ENCODE assay signal across 8 cellular contexts in genomic region chr1:206685256-206685748, GRCh38. TPM values are rescaled to one million over a fixed set of nuclear protein-coding genes. Genes with fewer than 3 reads are reported as not detected.
DNase-seq lines count a peak whose midpoint lies in the region; ATAC-seq lines count a peak whose summit lies in the region.

No MANE protein-coding gene starts in this region.

- H3K9me3 ChIP-seq in endocrine pancreas (ENCODE audit: control insufficient read depth, low read length) (no peaks in the 10 kb centered on the region), mucosa of stomach (ENCODE audit: control insufficient read depth, low read length) (no peaks in the 10 kb centered on the region), thymus (ENCODE audit: control insufficient read depth) (no peaks in the 10 kb centered on the region)

- H3K4me3 ChIP-seq in endocrine pancreas (ENCODE audit: control insufficient read depth, insufficient read depth, low read length) (peak overlapping the region; percentile 46), mucosa of stomach (ENCODE audit: low read length) (peak overlapping the region; percentile 62), thymus (ENCODE audit: low read length) (peak overlapping the region; percentile 95)

- ATAC-seq in HG03354 (IDR thresholded peaks at IDR 0.05; ENCODE audit: poor library complexity, severe bottlenecking, unreplicated experiment), result peak; percentile 33

- H3K9ac ChIP-seq in endocrine pancreas (ENCODE audit: control insufficient read depth, insufficient read depth, low read length) (peak overlapping the region; percentile 93), mucosa of stomach (ENCODE audit: low read length) (peak overlapping the region; percentile 92)

- under 1% methylated on average over 60 of the region's 60 CpGs for WGBS in thymus

- H3K4me1 ChIP-seq in endocrine pancreas (ENCODE audit: control insufficient read depth, insufficient read depth, low read length) (peaks cover 7% of the 10 kb centered on the region), mucosa of stomach (ENCODE audit: control insufficient read depth, insufficient read depth, low read length) (peaks cover 35% of the 10 kb centered on the region), thymus (ENCODE audit: control insufficient read depth, insufficient read depth, low read length) (peaks cover 20% of the 10 kb centered on the region)

- H3K36me3 ChIP-seq in endocrine pancreas (ENCODE audit: control insufficient read depth, insufficient read depth, low read length) (no peaks in the 10 kb centered on the region), mucosa of stomach (ENCODE audit: control insufficient read depth, insufficient read depth, low read length) (no peaks in the 10 kb centered on the region), thymus (ENCODE audit: control insufficient read depth, insufficient read depth) (peaks cover 3% of the 10 kb centered on the region)

- H3K27me3 ChIP-seq in endocrine pancreas (ENCODE audit: control insufficient read depth, insufficient read depth, low read length), result no peaks in the 10 kb centered on the region
- no peaks in the 10 kb centered on the region for H3K27me3 ChIP-seq in mucosa of stomach (ENCODE audit: control insufficient read depth, insufficient read depth, low read length)
- H3K27me3 ChIP-seq in thymus (ENCODE audit: control insufficient read depth, insufficient read depth), result no peaks in the 10 kb centered on the region

- DNase-seq in NCI-H1417 (lab: John Stamatoyannopoulos, UW) (peak; percentile 39 to 67 (median 59)), NCI-H1417 treated with DMSO at 0.1 percent for 48 hours (lab: John Stamatoyannopoulos, UW) (no peak), NCI-H526 treated with DMSO at 0.1 percent for 48 hours (lab: John Stamatoyannopoulos, UW) (no peak)
- peak; percentile 42 to 43 for DNase-seq in activated CD4-positive, alpha-beta T cell treated with anti-CD3 and anti-CD28 coated beads for 4 hours

- H3K27ac ChIP-seq in thymus (ENCODE audit: low read depth), result peak overlapping the region; percentile 92

RNA-seq across cellular contexts. Expression of gene MAPKAPK2, which starts 0.6 kb away (rescaled TPM):
- polyA plus RNA-seq in thymus, result 72.3 TPM

RNA-seq across cellular contexts. Expression of gene DYRK3, which starts 50.0 kb away (rescaled TPM):
- polyA plus RNA-seq in thymus, result 4.9 TPM

Comparison
In these comparisons a context has a peak if more than half of its experiments do, and no peak if none do; other contexts are left out.
1. DNase-seq: peak in NCI-H1417 (3 of 3) and activated CD4-positive, alpha-beta T cell treated with anti-CD3 and anti-CD28 coated beads for 4 hours (2 of 2); none in NCI-H1417 treated with DMSO at 0.1 percent for 48 hours (single experiment) and NCI-H526 treated with DMSO at 0.1 percent for 48 hours (single experiment).
2. Peak in every context shown above with its lines, with median percentiles within 50 percentile points of each other: H3K4me3 ChIP-seq.